1 cellular context compared by ENCODE assay signal in genomic region chr4:123580981-123581664, GRCh38.
TF ChIP-seq lines count a peak whose summit lies in the region.

No MANE protein-coding gene starts in this region.

TF ChIP-seq in WTC11, 78 proteins besides CTCF, POLR2A, EP300 and RAD21 (continued from another document):
- TF ChIP-seq ATF2 (CRISPR knock-in tag; IDR thresholded peaks at IDR 0.05; ENCODE audit: borderline replicate concordance, low read depth) (no peak), ZNF317 (CRISPR knock-in tag; IDR thresholded peaks at IDR 0.05; ENCODE audit: borderline replicate concordance, low read depth) (no peak), USF2 (CRISPR knock-in tag; IDR thresholded peaks at IDR 0.05) (no peak), CREM (CRISPR knock-in tag; IDR thresholded peaks at IDR 0.05) (no peak), ATF1 (CRISPR knock-in tag; IDR thresholded peaks at IDR 0.05) (no peak), TP53 (CRISPR knock-in tag; IDR thresholded peaks at IDR 0.05) (no peak)
